8 cellular contexts compared by ENCODE assay signal in the genomic region with DNA sequence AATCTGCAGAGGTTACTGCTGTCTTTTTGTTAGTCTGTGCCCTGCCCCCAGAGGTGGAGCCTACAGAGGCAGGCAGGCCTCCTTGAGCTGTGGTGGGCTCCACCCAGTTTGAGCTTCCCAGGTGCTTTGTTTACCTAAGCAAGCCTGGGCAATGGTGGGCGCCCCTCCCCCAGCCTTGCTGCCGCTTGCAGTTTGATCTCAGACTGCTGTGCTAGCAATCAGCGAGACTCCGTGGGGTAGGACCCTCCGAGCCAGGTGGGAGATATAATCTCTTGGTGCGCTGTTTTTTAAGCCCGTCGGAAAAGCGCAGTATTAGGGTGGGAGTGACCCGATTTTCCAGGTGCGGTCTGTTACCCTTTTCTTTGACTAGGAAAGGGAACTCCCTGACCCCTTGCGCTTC.
A peak's percentile ranks its signal among the peaks of the same experiment; 100 is the strongest.
DNase-seq lines count a peak whose midpoint lies in the region; TF ChIP-seq lines count a peak whose summit lies in the region.
"Not testable (repeated sequence)": the region's sequence is repeated elsewhere in the genome, so short reads cannot be mapped to it uniquely, and the experiment has no call there.

No MANE protein-coding gene starts in this region.

- H3K27me3 ChIP-seq in HUES6 (ENCODE audit: control insufficient read depth, insufficient read depth, low read length); endodermal cell (ENCODE audit: control insufficient read depth, insufficient read depth, low read length, poor library complexity, severe bottlenecking): not testable (repeated sequence)

- H3K9me3 Mint-ChIP-seq in endodermal cell: peaks cover 21% of the 10 kb centered on the region
- H3K9me3 Mint-ChIP-seq in neural crest cell: not testable (repeated sequence)

- H3K9me3 ChIP-seq in HUES6 (ENCODE audit: control insufficient read depth, insufficient read depth, low read depth, low read length); endodermal cell (ENCODE audit: control insufficient read depth, low read length); iPS-18c (ENCODE audit: control insufficient read depth, insufficient read depth, low read length): not testable (repeated sequence)

- peak overlapping the region; percentile 53; the same call in 1 of the 2 replicates for H3K27ac ChIP-seq in HUES6 (ENCODE audit: low read depth, low read length)
- not testable (repeated sequence) for H3K27ac ChIP-seq in endodermal cell (ENCODE audit: low read depth, low read length)
- peak overlapping the region in 5 of 21 experiments; percentile 19 to 61 (median 55) for H3K27ac ChIP-seq in skin epidermis

- not testable (repeated sequence) for H3K27me3 Mint-ChIP-seq in endodermal cell (ENCODE audit: insufficient read depth); neural crest cell (ENCODE audit: low read depth)

- TF ChIP-seq CTCF in endodermal cell (conservative IDR thresholded peaks at IDR 0.05); neural crest cell (conservative IDR thresholded peaks at IDR 0.05): not testable (repeated sequence)

- not testable (repeated sequence) for H3K36me3 Mint-ChIP-seq in endodermal cell (ENCODE audit: low read depth); neural crest cell (ENCODE audit: low read depth)

- DNase-seq in ELF-1 (ENCODE audit: low read depth, low spot score): peak; percentile 71
- DNase-seq in NCI-H146 (lab: John Stamatoyannopoulos, UW): peak; percentile 62
- peak; percentile 85 for DNase-seq in NCI-H748 (lab: John Stamatoyannopoulos, UW; ENCODE audit: unreplicated experiment)
- peak; percentile 82 for DNase-seq in endodermal cell
- not testable (repeated sequence) for DNase-seq in neural crest cell (ENCODE audit: low read depth, low spot score)

- H3K4me1 ChIP-seq in HUES6 (ENCODE audit: control insufficient read depth, insufficient read depth, low read length); endodermal cell (ENCODE audit: control insufficient read depth, insufficient read depth, low read length): not testable (repeated sequence)

- not testable (repeated sequence) for H3K4me1 Mint-ChIP-seq in endodermal cell, neural crest cell

- 42% methylated on average over 12 of the region's 12 CpGs; no CpG with 5 or more reads in 1 of the 2 experiments for WGBS in endodermal cell (ENCODE audit: insufficient coverage in 1 of 2, insufficient read length in 1 of 2), 2 experiments

- H3K9ac ChIP-seq in HUES6 (ENCODE audit: low read length): peak overlapping the region; percentile 50
- not testable (repeated sequence) for H3K9ac ChIP-seq in endodermal cell (ENCODE audit: extremely low read depth, low read length, poor library complexity, severe bottlenecking)

- H3K4me3 Mint-ChIP-seq in endodermal cell: peak overlapping the region; percentile 69
- H3K4me3 Mint-ChIP-seq in neural crest cell: peak overlapping the region; percentile 49

- peak overlapping the region; percentile 95 for H3K27ac Mint-ChIP-seq in endodermal cell
- H3K27ac Mint-ChIP-seq in neural crest cell (ENCODE audit: unreplicated experiment): not testable (repeated sequence)

- H3K4me3 ChIP-seq in HUES6 (ENCODE audit: low read depth, low read length) (peak overlapping the region; percentile 66), endodermal cell (ENCODE audit: low read length) (peak overlapping the region; percentile 64), iPS-18c (ENCODE audit: insufficient read depth, low read depth, low read length) (peak overlapping the region; percentile 22; the same call in 1 of the 2 replicates), skin epidermis (peak overlapping the region in 5 of 7 experiments; percentile 12 to 43 (median 27))

- not testable (repeated sequence) for H3K36me3 ChIP-seq in HUES6 (ENCODE audit: control insufficient read depth, insufficient read depth, low read length); endodermal cell (ENCODE audit: control insufficient read depth, insufficient read depth, low read length)
